In genomic region chr14:69673578-69674305, GRCh38 we compare ENCODE assay signal across 9 cellular contexts.
A peak's percentile ranks its signal among the peaks of the same experiment; 100 is the strongest.
DNase-seq lines count a peak whose midpoint lies in the region; ATAC-seq and TF ChIP-seq lines count a peak whose summit lies in the region.
"Had no signal": no experiment of that assay in that cellular context is flagged by ENCODE, and none has a peak within 500 bp of the region (broad histone marks: within the 10 kb centered on the region; RNA-seq: fewer than 3 reads in every experiment).

No MANE protein-coding gene starts in this region.

- H3K36me3 ChIP-seq in mucosa of descending colon (ENCODE audit: low read depth), result no peaks in the 10 kb centered on the region
- no peaks in the 10 kb centered on the region for H3K36me3 ChIP-seq in neural progenitor cell

- H3K27me3 Mint-ChIP-seq in CD14-positive monocyte (ENCODE audit: low read depth in 3 of 3) (no peaks in the 10 kb centered on the region), neural progenitor cell (ENCODE audit: insufficient read depth, low read depth) (peaks cover 5% of the 10 kb centered on the region)
- no peaks in the 10 kb centered on the region for H3K27me3 Mint-ChIP-seq in activated naive CD8-positive, alpha-beta T cell treated with anti-CD3 and anti-CD28 coated beads for 36 hours

- peaks cover 18% of the 10 kb centered on the region for H4K20me1 ChIP-seq in neural progenitor cell (ENCODE audit: low read depth)

- no peak overlapping the region for H3K27ac ChIP-seq in neural progenitor cell
- H3K27ac ChIP-seq: KMS-11 had no signal

- intact Hi-C loops in CD14-positive monocyte (cut with micrococcal nuclease), result no loop called here
- intact Hi-C loops in mucosa of descending colon (cut with DNase I, micrococcal nuclease), result no loop called here

- H3K4me2 ChIP-seq in neural progenitor cell, result no peak overlapping the region
- H3K4me2 ChIP-seq: KMS-11 had no signal

- peak overlapping the region; percentile 33 to 85 (median 65) for H3K27ac Mint-ChIP-seq in CD14-positive monocyte
- peak overlapping the region; percentile 94 for H3K27ac Mint-ChIP-seq in activated naive CD8-positive, alpha-beta T cell treated with anti-CD3 and anti-CD28 coated beads for 36 hours
- H3K27ac Mint-ChIP-seq in neural progenitor cell, result no peak overlapping the region

- H3F3A ChIP-seq in neural progenitor cell (ENCODE audit: low read depth), result peaks cover 13% of the 10 kb centered on the region

- H2AFZ ChIP-seq in neural progenitor cell (replicated peaks), result no peak overlapping the region

- ATAC-seq in GM21529 (IDR thresholded peaks at IDR 0.05; ENCODE audit: unreplicated experiment) (peak; percentile 24), mucosa of descending colon (peak; percentile 75), GM21526 (IDR thresholded peaks at IDR 0.05; ENCODE audit: low FRiP score, unreplicated experiment) (no peak)

- H3K4me3 ChIP-seq in mucosa of descending colon, result no peak overlapping the region
- no peak overlapping the region for H3K4me3 ChIP-seq in neural progenitor cell

- H3K36me3 Mint-ChIP-seq in CD14-positive monocyte (peaks cover 39 to 66% of the 10 kb centered on the region in 2 donors), neural progenitor cell (no peaks in the 10 kb centered on the region)
- peaks cover 32% of the 10 kb centered on the region for H3K36me3 Mint-ChIP-seq in activated naive CD8-positive, alpha-beta T cell treated with anti-CD3 and anti-CD28 coated beads for 36 hours

- H3K9me3 Mint-ChIP-seq in CD14-positive monocyte, result no peaks in the 10 kb centered on the region
- H3K9me3 Mint-ChIP-seq in activated naive CD8-positive, alpha-beta T cell treated with anti-CD3 and anti-CD28 coated beads for 36 hours, result peaks cover 2% of the 10 kb centered on the region
- no peaks in the 10 kb centered on the region for H3K9me3 Mint-ChIP-seq in neural progenitor cell

- H3K27me3 ChIP-seq in neural progenitor cell, result no peaks in the 10 kb centered on the region

- H3K4me1 ChIP-seq in mucosa of descending colon (ENCODE audit: low read depth), result peaks cover 31% of the 10 kb centered on the region
- peaks cover 43% of the 10 kb centered on the region for H3K4me1 ChIP-seq in neural progenitor cell

- H3K9ac ChIP-seq in neural progenitor cell, result no peak overlapping the region
- H3K9ac ChIP-seq: KMS-11 had no signal

- no peak for DNase-seq in CD14-positive monocyte (ENCODE audit: low spot score)
- DNase-seq in activated naive CD8-positive, alpha-beta T cell treated with anti-CD3 and anti-CD28 coated beads for 36 hours, result no peak
- no peak for DNase-seq in mucosa of descending colon
- no peak for DNase-seq in HCEC 1CT
- DNase-seq in neural progenitor cell (ENCODE audit: low spot score), result no peak
- DNase-seq in effector CD8-positive, alpha-beta T cell (lab: John Stamatoyannopoulos, UW), result no peak

- TF ChIP-seq CTCF in CD14-positive monocyte (IDR thresholded peaks at IDR 0.05) (peak; percentile 24), mucosa of descending colon (IDR thresholded peaks at IDR 0.05) (no peak), neural progenitor cell (IDR thresholded peaks at IDR 0.05) (no peak)

- H3K9me3 ChIP-seq in mucosa of descending colon (no peaks in the 10 kb centered on the region), neural progenitor cell (ENCODE audit: low read depth) (no peaks in the 10 kb centered on the region)

- H3K4me3 Mint-ChIP-seq in CD14-positive monocyte (peak overlapping the region in 1 of 2 donors; percentile 3), neural progenitor cell (no peak overlapping the region)
- H3K4me3 Mint-ChIP-seq in activated naive CD8-positive, alpha-beta T cell treated with anti-CD3 and anti-CD28 coated beads for 36 hours, result peak overlapping the region; percentile 54

- H3K4me1 Mint-ChIP-seq in CD14-positive monocyte (peaks cover 61% of the 10 kb centered on the region), neural progenitor cell (peaks cover 23% of the 10 kb centered on the region)
- peaks cover 86% of the 10 kb centered on the region for H3K4me1 Mint-ChIP-seq in activated naive CD8-positive, alpha-beta T cell treated with anti-CD3 and anti-CD28 coated beads for 36 hours

- peaks cover 6% of the 10 kb centered on the region for H3K79me2 ChIP-seq in neural progenitor cell (ENCODE audit: low read depth)
